ENCODE assay signal across 8 cellular contexts in genomic region chr5:132422720-132423442, GRCh38. TPM values are rescaled to one million over a fixed set of nuclear protein-coding genes. Genes with fewer than 3 reads are reported as not detected.
A peak's percentile ranks its signal among the peaks of the same experiment; 100 is the strongest.
DNase-seq lines count a peak whose midpoint lies in the region; ATAC-seq, FAIRE-seq and TF ChIP-seq lines count a peak whose summit lies in the region.

No MANE protein-coding gene starts in this region.

- TF ChIP-seq RAD21 in HepG2 (CRISPR knock-in tag; IDR thresholded peaks at IDR 0.05): no peak

- peaks cover 66% of the 10 kb centered on the region for H3K4me1 ChIP-seq in HepG2 (ENCODE audit: insufficient read depth, low read length)

- H3K36me3 Mint-ChIP-seq in activated naive CD4-positive, alpha-beta T cell treated with anti-CD3 and anti-CD28 coated beads for 36 hours (ENCODE audit: low read depth): peaks cover 22% of the 10 kb centered on the region
- H3K36me3 Mint-ChIP-seq in activated T-helper 17 cell treated with anti-CD3 and anti-CD28 coated beads, Interleukin-2, amount 50 U/mL, for 72 hours (ENCODE audit: low read depth): peaks cover 68% of the 10 kb centered on the region

- H3K36me3 ChIP-seq in HepG2 (replicated peaks in 1 of 2; ENCODE audit: control insufficient read depth in 1 of 2, insufficient read depth in 2 of 2, low read length in 2 of 2): no peaks in the 10 kb centered on the region; a peak in 1 of 5 replicates

- H3K9me3 Mint-ChIP-seq in activated naive CD4-positive, alpha-beta T cell treated with anti-CD3 and anti-CD28 coated beads for 36 hours: no peaks in the 10 kb centered on the region
- H3K9me3 Mint-ChIP-seq in activated T-helper 17 cell treated with anti-CD3 and anti-CD28 coated beads, Interleukin-2, amount 50 U/mL, for 72 hours: no peaks in the 10 kb centered on the region

- 14% methylated on average over 5 of the region's 5 CpGs for WGBS in HepG2 (ENCODE audit: low lambda C conversion rate)

- H3K27me3 ChIP-seq in HL-60 (ENCODE audit: insufficient read depth, poor library complexity, severe bottlenecking) (no peaks in the 10 kb centered on the region), HepG2 (ENCODE audit: control insufficient read depth in 1 of 2, insufficient read depth in 2 of 2, low read length in 2 of 2) (no peaks in the 10 kb centered on the region)

- H3K27ac Mint-ChIP-seq in activated naive CD4-positive, alpha-beta T cell treated with anti-CD3 and anti-CD28 coated beads for 36 hours: no peak overlapping the region
- peak overlapping the region; percentile 66 for H3K27ac Mint-ChIP-seq in activated T-helper 17 cell treated with anti-CD3 and anti-CD28 coated beads, Interleukin-2, amount 50 U/mL, for 72 hours

- no peak for TF ChIP-seq CTCF in HL-60 (IDR thresholded peaks at IDR 0.05; ENCODE audit: insufficient read depth, low read length)
- TF ChIP-seq CTCF in HepG2 (CRISPR knock-in tag; IDR thresholded peaks at IDR 0.05): no peak

- H3K27me3 Mint-ChIP-seq in activated naive CD4-positive, alpha-beta T cell treated with anti-CD3 and anti-CD28 coated beads for 36 hours (ENCODE audit: low read depth): no peaks in the 10 kb centered on the region
- no peaks in the 10 kb centered on the region for H3K27me3 Mint-ChIP-seq in activated T-helper 17 cell treated with anti-CD3 and anti-CD28 coated beads, Interleukin-2, amount 50 U/mL, for 72 hours

- DNase-seq in activated naive CD4-positive, alpha-beta T cell treated with anti-CD3 and anti-CD28 coated beads for 36 hours: peak; percentile 41
- no peak for DNase-seq in activated naive CD4-positive, alpha-beta T cell treated with anti-CD3 and anti-CD28 coated beads, Interleukin-2, amount 50 U/mL, for 16 hours
- DNase-seq in HL-60 (ENCODE audit: low read depth in 1 of 2, low spot score in 1 of 2) (peak; percentile 79 to 83), HepG2 (ENCODE audit: low spot score) (peak; percentile 81), NCI-H1436 (lab: John Stamatoyannopoulos, UW) (no peak), D341Med (ENCODE audit: low spot score) (no peak)

- intact Hi-C loops in activated naive CD4-positive, alpha-beta T cell treated with anti-CD3 and anti-CD28 coated beads for 36 hours (cut with micrococcal nuclease): loop anchor here (10.0 kb wide), 1 partner anchor 1692 kb away; the partner anchor contains the start of gene TCF7
- intact Hi-C loops in HepG2 (cut with micrococcal nuclease; ENCODE audit: unreplicated experiment): no loop called here

- H3K27ac ChIP-seq in HL-60 (replicated peaks): peak overlapping the region; percentile 58
- peak overlapping the region; percentile 68 for H3K27ac ChIP-seq in HepG2 (ENCODE audit: extremely low read length, insufficient read depth, low read length)

- H3K9me3 ChIP-seq in HepG2 (ENCODE audit: low read length): no peaks in the 10 kb centered on the region

- CTCF ChIA-PET in activated naive CD4-positive, alpha-beta T cell treated with anti-CD3 and anti-CD28 coated beads for 36 hours (lab: Charles Lee): interaction anchor here (1.0 to 7.9 kb wide), 6 partner anchors 12 to 75 kb away, joined by 3 to 76 read pairs (median 8); no protein-coding TSS in a partner anchor
- CTCF ChIA-PET in HepG2 (lab: Yijun Ruan, JAX; ENCODE audit: low intra/inter-chr PET ratio, low total read pairs): no interaction called here

- POLR2A ChIA-PET in HepG2 (lab: Yijun Ruan, JAX): interaction anchor here (0.6 to 6.7 kb wide), 11 partner anchors 9 to 129 kb away, joined by 3 to 86 read pairs (median 7); partner anchors contain the start of genes IRF1 and SLC22A4

- no peaks in the 10 kb centered on the region for H4K20me1 ChIP-seq in HepG2 (ENCODE audit: insufficient read depth, low read length)

- no peaks in the 10 kb centered on the region for H3K79me2 ChIP-seq in HepG2 (ENCODE audit: insufficient read depth, low read length)

- ATAC-seq in activated T-helper 17 cell treated with anti-CD3 and anti-CD28 coated beads, Interleukin-2, amount 50 U/mL, for 72 hours (replicated peaks): no peak
- peak; percentile 82 for ATAC-seq in HepG2
- ATAC-seq in GM19324 (IDR thresholded peaks at IDR 0.05; ENCODE audit: low FRiP score, unreplicated experiment): no peak

- no peak overlapping the region for H2AFZ ChIP-seq in HepG2 (ENCODE audit: low read length)

- in situ Hi-C loops in HepG2 (cut with HindIII; ENCODE audit: extremely low pct_ligation_motif_present, low pct_unique_long_range_greater_than_20kb): loop anchor here (10.0 kb wide), 1 partner anchor 72 kb away; the partner anchor contains the start of gene IRF1

- BruUV-seq in HepG2 (replicated peaks; lab: Mats Ljungman, UMichigan): TSS peak; percentile 68

- H3K4me3 Mint-ChIP-seq in activated naive CD4-positive, alpha-beta T cell treated with anti-CD3 and anti-CD28 coated beads for 36 hours: no peak overlapping the region
- peak overlapping the region; percentile 19 for H3K4me3 Mint-ChIP-seq in activated T-helper 17 cell treated with anti-CD3 and anti-CD28 coated beads, Interleukin-2, amount 50 U/mL, for 72 hours

- H3K4me3 ChIP-seq in HL-60 (replicated peaks; ENCODE audit: insufficient read depth, low read length) (no peak overlapping the region), HepG2 (replicated peaks in 1 of 3; ENCODE audit: insufficient read depth in 1 of 3, low read depth in 2 of 3, low read length in 3 of 3) (no peak overlapping the region; a peak in 1 of 6 replicates)

- peaks cover 93% of the 10 kb centered on the region for H3K4me1 Mint-ChIP-seq in activated naive CD4-positive, alpha-beta T cell treated with anti-CD3 and anti-CD28 coated beads for 36 hours (ENCODE audit: low read depth)
- peaks cover 70% of the 10 kb centered on the region for H3K4me1 Mint-ChIP-seq in activated T-helper 17 cell treated with anti-CD3 and anti-CD28 coated beads, Interleukin-2, amount 50 U/mL, for 72 hours

- H3K9ac ChIP-seq in HepG2 (ENCODE audit: insufficient read depth, low read depth, low read length): peak overlapping the region; percentile 40

- TF ChIP-seq POLR2A in HepG2 (IDR thresholded peaks at IDR 0.05; ENCODE audit: insufficient read depth in 1 of 2, low read depth in 2 of 2, low read length in 2 of 2): no peak

- peak; percentile 92 for FAIRE-seq in HepG2 (lab: Jason Lieb, UNC)

- H3K4me2 ChIP-seq in HepG2 (ENCODE audit: low read depth, low read length): peak overlapping the region; percentile 46

- TF ChIP-seq EP300 in HepG2 (IDR thresholded peaks at IDR 0.05; ENCODE audit: low read depth in 2 of 2, low read length in 2 of 2): peak; percentile 43 to 56; a peak in 3 of 4 replicates
- 0 out of 2 replicates have a peak, but pooled peaks have one; percentile 46 for TF ChIP-seq EP300 in HepG2 (CRISPR knock-in tag; IDR thresholded peaks at IDR 0.05; ENCODE audit: borderline replicate concordance)

TF ChIP-seq in HepG2, 621 proteins besides CTCF, POLR2A, EP300 and RAD21 (continues in another document):
- no peak for TF ChIP-seq NFE2L1 (CRISPR knock-in tag; IDR thresholded peaks at IDR 0.05; ENCODE audit: borderline replicate concordance)
- TF ChIP-seq CREB1 (IDR thresholded peaks at IDR 0.05): no peak
- peak; percentile 50; the same call in 1 of the 2 replicates for TF ChIP-seq CREB1 (CRISPR knock-in tag; IDR thresholded peaks at IDR 0.05)
- TF ChIP-seq ZNF510 (CRISPR knock-in tag; IDR thresholded peaks at IDR 0.05; ENCODE audit: low read depth): no peak
- TF ChIP-seq, protein P1, sequence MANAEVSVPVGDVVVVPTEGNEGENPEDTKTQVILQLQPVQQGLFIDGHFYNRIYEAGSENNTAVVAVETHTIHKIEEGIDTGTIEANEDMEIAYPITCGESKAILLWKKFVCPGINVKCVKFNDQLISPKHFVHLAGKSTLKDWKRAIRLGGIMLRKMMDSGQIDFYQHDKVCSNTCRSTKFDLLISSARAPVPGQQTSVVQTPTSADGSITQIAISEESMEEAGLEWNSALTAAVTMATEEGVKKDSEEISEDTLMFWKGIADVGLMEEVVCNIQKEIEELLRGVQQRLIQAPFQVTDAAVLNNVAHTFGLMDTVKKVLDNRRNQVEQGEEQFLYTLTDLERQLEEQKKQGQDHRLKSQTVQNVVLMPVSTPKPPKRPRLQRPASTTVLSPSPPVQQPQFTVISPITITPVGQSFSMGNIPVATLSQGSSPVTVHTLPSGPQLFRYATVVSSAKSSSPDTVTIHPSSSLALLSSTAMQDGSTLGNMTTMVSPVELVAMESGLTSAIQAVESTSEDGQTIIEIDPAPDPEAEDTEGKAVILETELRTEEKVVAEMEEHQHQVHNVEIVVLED (CRISPR knock-in tag; IDR thresholded peaks at IDR 0.05; ENCODE audit: borderline replicate concordance): no peak
- TF ChIP-seq HDAC1 (CRISPR knock-in tag; IDR thresholded peaks at IDR 0.05): peak; percentile 40; the same call in 1 of the 2 replicates
- TF ChIP-seq POLR2AphosphoS5 (IDR thresholded peaks at IDR 0.05; ENCODE audit: low read depth, low read length): no peak
- no peak for TF ChIP-seq RBM22 (optimal IDR thresholded peaks at IDR 0.05; ENCODE audit: low read length)
- TF ChIP-seq ZNF761 (CRISPR knock-in tag; conservative IDR thresholded peaks at IDR 0.05): no peak

RNA-seq across cellular contexts. Expression of gene SLC22A5, which starts 53.4 kb away (rescaled TPM):
- total RNA-seq in activated naive CD4-positive, alpha-beta T cell treated with anti-CD3 and anti-CD28 coated beads for 36 hours: 1 to 10 TPM; 3.1 to 3.6 TPM
- total RNA-seq in activated T-helper 17 cell treated with anti-CD3 and anti-CD28 coated beads, Interleukin-2, amount 50 U/mL, for 72 hours: 1 to 10 TPM; 3.2 to 3.5 TPM
- total RNA-seq in HepG2 (2016; rRNA removed; fragmentation: Illumina TruSeq; extraction: Trizol): 4.0 and 7.1 TPM in 2 replicates
- 1.7 and 1.8 TPM in 2 replicates for total RNA-seq in HepG2 (2016; cell fraction: cytosol; rRNA removed; fragmentation: Illumina TruSeq; extraction: Trizol; ENCODE audit: low read depth)
- total RNA-seq in HepG2 (2016; cell fraction: insoluble cytoplasmic fraction; rRNA removed; fragmentation: Illumina TruSeq; extraction: Trizol): 2.8 and 7.3 TPM in 2 replicates
- 4.9 and 5.0 TPM in 2 replicates for total RNA-seq in HepG2 (2016; cell fraction: membrane; rRNA removed; fragmentation: Illumina TruSeq; extraction: Trizol)
- 9.2 and 10.1 TPM in 2 replicates for total RNA-seq in HepG2 (2016; cell fraction: nucleus; rRNA removed; fragmentation: Illumina TruSeq; extraction: Trizol)
- 15.1 and 17.1 TPM in 2 replicates for polyA plus RNA-seq in HepG2 (2011; rRNA removed)
- polyA plus RNA-seq in HepG2 (2011; cell fraction: cytosol; rRNA removed): 9.8 and 10.8 TPM in 2 replicates
- 31.0 and 32.0 TPM in 2 replicates for polyA plus RNA-seq in HepG2 (2011; cell fraction: nucleus; rRNA removed)
- 4.3 and 4.5 TPM in 2 replicates for polyA plus RNA-seq in HepG2 (2012)
- 1.2 and 1.3 TPM in 2 replicates for polyA plus RNA-seq in HepG2 (2016; cell fraction: cytosol; fragmentation: Illumina TruSeq; extraction: Trizol; ENCODE audit: low read depth)
- polyA plus RNA-seq in HepG2 (2016; cell fraction: insoluble cytoplasmic fraction; fragmentation: Illumina TruSeq; extraction: Trizol; ENCODE audit: low read depth): 3.2 and 3.9 TPM in 2 replicates
- 2.6 TPM in 2 replicates for polyA plus RNA-seq in HepG2 (2016; cell fraction: membrane; fragmentation: Illumina TruSeq; extraction: Trizol; ENCODE audit: low read depth)
- polyA plus RNA-seq in HepG2 (2016; cell fraction: nucleus; fragmentation: Illumina TruSeq; extraction: Trizol; ENCODE audit: insufficient read depth, low read depth): 16.4 and 21.5 TPM in 2 replicates
- polyA minus RNA-seq in HepG2 (2011; rRNA and poly(A)+ RNA removed; ENCODE audit: low replicate concordance): 40.2 and 159 TPM in 2 replicates
- 4.4 and 5.1 TPM in 2 replicates for polyA minus RNA-seq in HepG2 (2011; cell fraction: cytosol; rRNA and poly(A)+ RNA removed)
- 10.6 and 10.7 TPM in 2 replicates for polyA minus RNA-seq in HepG2 (2011; cell fraction: nucleus; rRNA and poly(A)+ RNA removed)

Comparison
In these comparisons a context has a peak if more than half of its experiments do, and no peak if none do; other contexts are left out.
1. DNase-seq: peak in activated naive CD4-positive, alpha-beta T cell treated with anti-CD3 and anti-CD28 coated beads for 36 hours (single experiment), HL-60 (2 of 2) and HepG2 (single experiment); none in activated naive CD4-positive, alpha-beta T cell treated with anti-CD3 and anti-CD28 coated beads, Interleukin-2, amount 50 U/mL, for 16 hours (single experiment), NCI-H1436 (single experiment) and D341Med (single experiment).